25 cellular contexts compared by ENCODE assay signal in genomic region chr7:1744296-1745017, GRCh38.
DNase-seq lines count a peak whose midpoint lies in the region; ATAC-seq, FAIRE-seq and TF ChIP-seq lines count a peak whose summit lies in the region.
"Had no signal": no experiment of that assay in that cellular context is flagged by ENCODE, and none has a peak within 500 bp of the region (broad histone marks: within the 10 kb centered on the region; RNA-seq: fewer than 3 reads in every experiment).

No MANE protein-coding gene starts in this region.

- POLR2A ChIA-PET in H1 (lab: Charles Lee; ENCODE audit: partially characterized antibody) = no interaction called here
- POLR2A ChIA-PET in naive thymus-derived CD4-positive, alpha-beta T cell (lab: Charles Lee) = no interaction called here
- POLR2A ChIA-PET in PC-9 (lab: Charles Lee; ENCODE audit: unreplicated experiment) = no interaction called here

- CTCF ChIA-PET in H1 (lab: Charles Lee; ENCODE audit: partially characterized antibody) = interaction anchor here (0.6 kb wide), 1 partner anchor 8 kb away, joined by 3 read pairs; no protein-coding TSS in a partner anchor
- CTCF ChIA-PET in naive thymus-derived CD4-positive, alpha-beta T cell (lab: Charles Lee) = no interaction called here
- CTCF ChIA-PET in PC-9 (lab: Charles Lee) = no interaction called here

- no peak overlapping the region for H3K14ac ChIP-seq in H1 (ENCODE audit: insufficient read length)
- H3K14ac ChIP-seq in neuronal stem cell (ENCODE audit: low read length) = peak overlapping the region; percentile 4

- intact Hi-C loops in naive thymus-derived CD4-positive, alpha-beta T cell (cut with micrococcal nuclease) = no loop called here
- intact Hi-C loops in PC-9 (cut with micrococcal nuclease; ENCODE audit: unreplicated experiment) = no loop called here

- no peaks in the 10 kb centered on the region for H3K23me2 ChIP-seq in H1 (ENCODE audit: low read depth, low read length)

- FAIRE-seq in HTR-8/SVneo (lab: Jason Lieb, UNC) (peak; percentile 67), H1 (lab: Jason Lieb, UNC) (no peak)
- FAIRE-seq: A204.1, D721Med, G401.6, GM12891, GM19239 had no signal

- H2AFZ ChIP-seq in H1 (ENCODE audit: low read length) = no peak overlapping the region
- no peak overlapping the region for H2AFZ ChIP-seq in neuronal stem cell (ENCODE audit: low read length)
- no peak overlapping the region for H2AFZ ChIP-seq in PC-9

- H3K9ac ChIP-seq in H1 (replicated peaks in 1 of 4; ENCODE audit: extremely low read depth in 1 of 4, low read depth in 3 of 4, low read length in 3 of 4) (no peak overlapping the region), neuronal stem cell (ENCODE audit: low read depth, low read length, poor library complexity) (peak overlapping the region; percentile 70)
- H3K9ac ChIP-seq: BLaER1 had no signal

- no peaks in the 10 kb centered on the region for H3F3A ChIP-seq in PC-9 (ENCODE audit: insufficient read depth, low read depth)

- H3K4me3 ChIP-seq in RWPE2 (ENCODE audit: severe bottlenecking) (no peak overlapping the region), H1 (ENCODE audit: extremely low read depth in 1 of 4, insufficient read depth in 2 of 4, low read depth in 3 of 4, low read length in 4 of 4) (no peak overlapping the region), neuronal stem cell (ENCODE audit: low read length in 2 of 2) (no peak overlapping the region), PC-9 (no peak overlapping the region), gastroesophageal sphincter (no peak overlapping the region)
- H3K4me3 ChIP-seq in naive thymus-derived CD4-positive, alpha-beta T cell (ENCODE audit: low read length) = no peak overlapping the region
- H3K4me3 ChIP-seq: BLaER1 had no signal

- H3K4ac ChIP-seq in H1 (replicated peaks; ENCODE audit: insufficient read length, low read depth, low read length) = no peak overlapping the region
- H3K4ac ChIP-seq in neuronal stem cell (ENCODE audit: low read length) = no peak overlapping the region

- no peak overlapping the region for H2AK5ac ChIP-seq in H1 (ENCODE audit: low read depth, low read length)
- H2AK5ac ChIP-seq in neuronal stem cell (ENCODE audit: low read depth, low read length) = no peak overlapping the region

- H3K27ac ChIP-seq in RWPE2 (ENCODE audit: poor library complexity, severe bottlenecking) (no peak overlapping the region), H1 (ENCODE audit: low read depth, low read length) (no peak overlapping the region), neuronal stem cell (replicated peaks; ENCODE audit: low read length) (no peak overlapping the region), PC-9 (no peak overlapping the region), gastroesophageal sphincter (no peak overlapping the region)
- no peak overlapping the region for H3K27ac ChIP-seq in naive thymus-derived CD4-positive, alpha-beta T cell (ENCODE audit: low read depth, low read length)
- H3K27ac ChIP-seq: BLaER1 had no signal

- no peak overlapping the region; the same call in 1 of the 2 replicates for H2BK15ac ChIP-seq in H1 (ENCODE audit: low read length)
- H2BK15ac ChIP-seq in neuronal stem cell (ENCODE audit: low read length) = no peak overlapping the region

- H3K4me3 Mint-ChIP-seq in naive thymus-derived CD4-positive, alpha-beta T cell = no peak overlapping the region
- H3K4me3 Mint-ChIP-seq: CD14-positive monocyte; CD4-positive, alpha-beta memory T cell; CD4-positive, CD25-positive, alpha-beta regulatory T cell; CD8-positive, alpha-beta memory T cell had no signal

- no peaks in the 10 kb centered on the region for H3K9me2 ChIP-seq in PC-9 (ENCODE audit: insufficient read depth)

- peaks cover 6 to 17% (median 14%) of the 10 kb centered on the region in 7 donors for H3K4me1 Mint-ChIP-seq in naive thymus-derived CD4-positive, alpha-beta T cell

- no peaks in the 10 kb centered on the region for H3K79me2 ChIP-seq in H1 (ENCODE audit: control insufficient read depth in 1 of 2, insufficient read depth in 2 of 2, low read length in 2 of 2)
- H3K79me2 ChIP-seq in PC-9 (ENCODE audit: low read depth) = no peaks in the 10 kb centered on the region

- no peak for TF ChIP-seq RAD21 in H1 (IDR thresholded peaks at IDR 0.05 in 1 of 2, conservative IDR thresholded peaks at IDR 0.05 in 1 of 2; ENCODE audit: low read depth in 2 of 2, low read length in 2 of 2)

- H3K23ac ChIP-seq in H1 (ENCODE audit: insufficient read length) (no peak overlapping the region), neuronal stem cell (ENCODE audit: low read depth, low read length, poor library complexity) (peak overlapping the region; percentile 80)

- no peak overlapping the region for H4K91ac ChIP-seq in H1 (replicated peaks; ENCODE audit: insufficient read length, low read length)
- H4K91ac ChIP-seq in neuronal stem cell (ENCODE audit: low read depth, low read length, poor library complexity) = no peak overlapping the region

- H4K5ac ChIP-seq in H1 (ENCODE audit: insufficient read length, low read depth, low read length) = no peak overlapping the region

- H3K36me3 Mint-ChIP-seq in naive thymus-derived CD4-positive, alpha-beta T cell = no peaks in the 10 kb centered on the region
- H3K36me3 Mint-ChIP-seq: CD14-positive monocyte; CD4-positive, alpha-beta memory T cell; CD4-positive, CD25-positive, alpha-beta regulatory T cell; CD8-positive, alpha-beta memory T cell had no signal

- no TSS peak for BruUV-seq in PC-9 (replicated peaks; lab: Mats Ljungman, UMichigan)

- WGBS in H1 (ENCODE audit: extremely low coverage in 1 of 2, insufficient coverage in 1 of 2, insufficient read length in 1 of 2, insufficient replicate concordance in 2 of 2, low coverage in 1 of 2, low lambda C conversion rate in 2 of 2, missing lambda C conversion rate in 1 of 2), 2 experiments = 94% methylated on average over 40 of the region's 56 CpGs; no CpG with 5 or more reads in 1 of the 2 experiments
- WGBS in neuronal stem cell (ENCODE audit: extremely low coverage in 2 of 2, insufficient read length in 2 of 2, insufficient replicate concordance in 1 of 2), 2 donors = no CpG with 5 or more reads among the region's 56 CpGs
- 80 to 95% methylated on average over 4 to 5 of the region's 56 CpGs for WGBS in gastroesophageal sphincter (ENCODE audit: low coverage in 1 of 2), 2 donors

- no peak overlapping the region for H2BK5ac ChIP-seq in H1 (ENCODE audit: low read depth, low read length)
- H2BK5ac ChIP-seq in neuronal stem cell (ENCODE audit: low read length) = peak overlapping the region; percentile 39

- TF ChIP-seq CTCF in RWPE2 (IDR thresholded peaks at IDR 0.05; ENCODE audit: poor library complexity, severe bottlenecking) (no peak), H1 (IDR thresholded peaks at IDR 0.05; ENCODE audit: control extremely low read depth in 1 of 3, insufficient read depth in 1 of 3, low read depth in 1 of 3, low read length in 3 of 3) (no peak), PC-9 (conservative IDR thresholded peaks at IDR 0.05) (no peak), gastroesophageal sphincter (IDR thresholded peaks at IDR 0.05) (no peak)

- H3K27ac Mint-ChIP-seq in naive thymus-derived CD4-positive, alpha-beta T cell = no peak overlapping the region
- H3K27ac Mint-ChIP-seq: CD14-positive monocyte; CD4-positive, alpha-beta memory T cell; CD4-positive, CD25-positive, alpha-beta regulatory T cell had no signal

- H2BK20ac ChIP-seq in H1 (ENCODE audit: low read length) = no peak overlapping the region

- H3K27me3 Mint-ChIP-seq in naive thymus-derived CD4-positive, alpha-beta T cell = peaks cover 0 to 6% (median 0%) of the 10 kb centered on the region in 5 donors

- H3K4me1 ChIP-seq in RWPE2 (ENCODE audit: insufficient read depth, poor library complexity, severe bottlenecking) = no peaks in the 10 kb centered on the region
- H3K4me1 ChIP-seq in H1 (replicated peaks in 1 of 4; ENCODE audit: control insufficient read depth in 3 of 4, insufficient read depth in 4 of 4, low read length in 3 of 4) = peaks cover 0 to 2% (median 0%) of the 10 kb centered on the region in 4 experiments; a peak in 1 of 7 replicates
- peaks cover under 1 to 2% of the 10 kb centered on the region in 2 donors for H3K4me1 ChIP-seq in neuronal stem cell (ENCODE audit: control insufficient read depth in 2 of 2, insufficient read depth in 1 of 2, low read depth in 1 of 2, low read length in 2 of 2)
- peaks cover 12 to 13% of the 10 kb centered on the region in 2 donors for H3K4me1 ChIP-seq in naive thymus-derived CD4-positive, alpha-beta T cell (ENCODE audit: control insufficient read depth in 2 of 2, insufficient read depth in 2 of 2, low read length in 2 of 2)
- H3K4me1 ChIP-seq in PC-9 (replicated peaks; ENCODE audit: insufficient read depth) = no peaks in the 10 kb centered on the region
- peaks cover 0 to 24% (median 0%) of the 10 kb centered on the region in 3 donors for H3K4me1 ChIP-seq in gastroesophageal sphincter
- H3K4me1 ChIP-seq: BE2C, Caco-2 had no signal

- ATAC-seq in RWPE2 (ENCODE audit: low read depth) = no peak
- ATAC-seq in naive thymus-derived CD4-positive, alpha-beta T cell = no peak
- no peak for ATAC-seq in gastroesophageal sphincter

- no peaks in the 10 kb centered on the region for H3K79me1 ChIP-seq in H1 (ENCODE audit: low read depth, low read length)
- H3K79me1 ChIP-seq in neuronal stem cell (ENCODE audit: low read depth, low read length) = peaks cover 7% of the 10 kb centered on the region

- no peak overlapping the region for H4K8ac ChIP-seq in H1 (ENCODE audit: extremely low read depth, insufficient read depth, low read length)
- no peak overlapping the region for H4K8ac ChIP-seq in neuronal stem cell (ENCODE audit: low read depth, low read length)

- H3K56ac ChIP-seq in H1 (replicated peaks; ENCODE audit: insufficient read length, low read depth, low read length) = no peak overlapping the region

- TF ChIP-seq EP300 in H1 (IDR thresholded peaks at IDR 0.05; ENCODE audit: borderline replicate concordance in 1 of 2, low read depth in 2 of 2, low read length in 2 of 2) = no peak
- no peak for TF ChIP-seq EP300 in gastroesophageal sphincter (IDR thresholded peaks at IDR 0.05)

- DNase-seq in HTR-8/SVneo (ENCODE audit: insufficient read length, low spot score) (no peak), RWPE2 (ENCODE audit: low spot score) (peak; percentile 24), H1 (ENCODE audit: low read depth in 1 of 2, low spot score in 2 of 2) (no peak), neuronal stem cell (ENCODE audit: low spot score) (no peak), kidney glomerular epithelial cell (lab: John Stamatoyannopoulos, UW) (no peak), PC-9 (no peak)
- DNase-seq in naive thymus-derived CD4-positive, alpha-beta T cell = no peak
- DNase-seq: ACHN; BE2C; C1 segment of cervical spinal cord; Caco-2; Calu3; CD4-positive, alpha-beta memory T cell; CD4-positive, CD25-positive, alpha-beta regulatory T cell; CD8-positive, alpha-beta memory T cell; DMS79 treated with DMSO at 0.1 percent for 48 hours; GF-D8 had no signal

- no peaks in the 10 kb centered on the region for H3K9me3 Mint-ChIP-seq in naive thymus-derived CD4-positive, alpha-beta T cell
- H3K9me3 Mint-ChIP-seq: CD4-positive, alpha-beta memory T cell; CD4-positive, CD25-positive, alpha-beta regulatory T cell; CD8-positive, alpha-beta memory T cell had no signal

- H2BK120ac ChIP-seq in H1 (replicated peaks; ENCODE audit: low read depth, low read length) = no peak overlapping the region
- H2BK120ac ChIP-seq in neuronal stem cell (ENCODE audit: low read depth, low read length) = no peak overlapping the region

- H4K20me1 ChIP-seq in H1 (replicated peaks in 1 of 2; ENCODE audit: control insufficient read depth in 1 of 2, insufficient read depth in 2 of 2, low read length in 2 of 2) (peaks cover 0 to 2% of the 10 kb centered on the region in 2 experiments), PC-9 (ENCODE audit: insufficient read depth) (no peaks in the 10 kb centered on the region)

- H3K18ac ChIP-seq in H1 (ENCODE audit: extremely low read depth, low read length) (no peak overlapping the region), neuronal stem cell (ENCODE audit: low read length) (no peak overlapping the region)

- H3K36me3 ChIP-seq in RWPE2 (ENCODE audit: low read depth) = no peaks in the 10 kb centered on the region
- no peaks in the 10 kb centered on the region for H3K36me3 ChIP-seq in H1 (ENCODE audit: control insufficient read depth in 2 of 4, insufficient read depth in 4 of 4, low read length in 3 of 4)
- peaks cover 11 to 47% of the 10 kb centered on the region in 2 donors for H3K36me3 ChIP-seq in neuronal stem cell (replicated peaks in 1 of 2; ENCODE audit: control insufficient read depth in 2 of 2, insufficient read depth in 2 of 2, low read length in 2 of 2)
- H3K36me3 ChIP-seq in naive thymus-derived CD4-positive, alpha-beta T cell (ENCODE audit: control insufficient read depth in 2 of 3, insufficient read depth in 3 of 3, low read length in 3 of 3) = no peaks in the 10 kb centered on the region
- no peaks in the 10 kb centered on the region for H3K36me3 ChIP-seq in PC-9 (ENCODE audit: low read depth)
- no peaks in the 10 kb centered on the region for H3K36me3 ChIP-seq in gastroesophageal sphincter
- H3K36me3 ChIP-seq: BE2C had no signal

- H2BK12ac ChIP-seq in H1 (ENCODE audit: low read depth, low read length) (0 out of 2 replicates have a peak overlapping the region, but pooled peaks have one; percentile 39), neuronal stem cell (ENCODE audit: low read length) (no peak overlapping the region)

- TF ChIP-seq POLR2A in H1 (IDR thresholded peaks at IDR 0.05; ENCODE audit: control extremely low read depth in 1 of 2, low read depth in 2 of 2, low read length in 2 of 2) (no peak), gastroesophageal sphincter (IDR thresholded peaks at IDR 0.05) (no peak)

- H3K27me3 ChIP-seq in RWPE2 (ENCODE audit: insufficient read depth, poor library complexity, severe bottlenecking) (peaks cover 10% of the 10 kb centered on the region), H1 (replicated peaks in 1 of 4; ENCODE audit: control insufficient read depth in 3 of 4, extremely low read depth in 1 of 4, insufficient read depth in 3 of 4, low read length in 3 of 4) (no peaks in the 10 kb centered on the region), neuronal stem cell (ENCODE audit: control insufficient read depth in 3 of 3, insufficient read depth in 3 of 3, low read depth in 1 of 3, low read length in 3 of 3) (no peaks in the 10 kb centered on the region), PC-9 (ENCODE audit: insufficient read depth, low read depth) (peaks cover 40% of the 10 kb centered on the region), gastroesophageal sphincter (peaks cover 59% of the 10 kb centered on the region)
- no peaks in the 10 kb centered on the region for H3K27me3 ChIP-seq in naive thymus-derived CD4-positive, alpha-beta T cell (ENCODE audit: control insufficient read depth in 2 of 2, insufficient read depth in 2 of 2, low read length in 2 of 2)
- H3K27me3 ChIP-seq: BE2C had no signal

- H3K4me2 ChIP-seq in H1 (ENCODE audit: insufficient read depth in 1 of 2, low read depth in 2 of 2, low read length in 2 of 2) (no peak overlapping the region), neuronal stem cell (ENCODE audit: insufficient read depth, low read length, poor library complexity, severe bottlenecking) (peak overlapping the region; percentile 18), PC-9 (no peak overlapping the region)

- H3K9me3 ChIP-seq in RWPE2 (ENCODE audit: severe bottlenecking) = no peaks in the 10 kb centered on the region
- H3K9me3 ChIP-seq in H1 (ENCODE audit: insufficient read depth in 2 of 2, low read depth in 1 of 2, low read length in 1 of 2) = no peaks in the 10 kb centered on the region
- H3K9me3 ChIP-seq in neuronal stem cell (replicated peaks in 1 of 2; ENCODE audit: control insufficient read depth in 2 of 2, insufficient read depth in 1 of 2, low read depth in 1 of 2, low read length in 2 of 2) = no peaks in the 10 kb centered on the region
- H3K9me3 ChIP-seq in naive thymus-derived CD4-positive, alpha-beta T cell (ENCODE audit: control insufficient read depth in 2 of 3, low read length in 3 of 3) = no peaks in the 10 kb centered on the region
- no peaks in the 10 kb centered on the region for H3K9me3 ChIP-seq in PC-9 (ENCODE audit: insufficient read depth, low read depth)
- no peaks in the 10 kb centered on the region for H3K9me3 ChIP-seq in gastroesophageal sphincter
- H3K9me3 ChIP-seq: BE2C, BLaER1, Caco-2 had no signal
